ENCODE assay signal across 7 cellular contexts in the genomic region with DNA sequence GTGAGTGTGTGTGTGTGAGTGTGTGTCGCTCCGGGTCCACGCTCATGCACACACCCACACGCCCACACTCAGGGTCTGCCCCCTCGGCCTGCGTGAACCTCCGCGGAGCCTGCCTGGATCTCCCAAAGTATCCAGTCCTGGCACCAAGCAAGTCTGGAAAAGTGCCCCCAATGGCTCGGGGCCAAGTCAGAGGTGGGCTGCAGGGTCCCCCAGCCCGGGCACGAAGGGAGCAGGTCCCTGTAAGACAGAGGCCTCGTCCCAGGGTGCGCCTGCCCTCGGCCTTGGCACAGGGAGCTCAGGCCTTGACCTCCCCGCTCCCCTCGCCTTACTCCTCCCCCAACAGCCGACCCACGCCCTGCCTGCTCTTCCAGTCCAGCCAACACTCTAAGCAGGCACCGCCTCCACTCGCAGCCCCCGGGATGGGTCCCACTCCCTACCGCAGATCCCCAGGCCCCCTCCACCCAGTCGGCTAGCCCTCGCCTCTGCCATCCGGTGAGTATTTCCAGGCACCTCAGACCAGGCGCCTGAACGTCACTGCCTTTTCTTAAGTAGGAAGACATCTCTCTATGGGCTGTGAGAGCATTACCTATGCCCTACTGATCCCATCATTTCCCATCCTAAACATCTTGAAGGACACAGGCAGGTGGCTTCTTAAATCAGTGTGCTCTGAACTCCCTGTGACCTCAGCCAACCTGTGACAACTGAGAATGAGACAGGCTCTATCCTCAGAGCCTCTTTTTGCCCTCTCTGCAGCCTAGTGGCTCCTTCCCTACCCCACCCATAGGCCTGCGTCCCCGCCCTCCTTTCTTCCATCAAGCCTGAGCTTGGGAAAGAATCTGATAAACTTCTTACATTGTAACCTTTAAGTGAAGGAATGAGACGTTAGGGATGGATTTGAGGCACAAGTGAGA. TPM values are rescaled to one million over a fixed set of nuclear protein-coding genes. Genes with fewer than 3 reads are reported as not detected.
DNase-seq lines count a peak whose midpoint lies in the region; ATAC-seq and TF ChIP-seq lines count a peak whose summit lies in the region.

No MANE protein-coding gene starts in this region.

- peaks cover 7% of the 10 kb centered on the region; the same call in 1 of the 2 replicates for H3K36me3 ChIP-seq in GM23248 (ENCODE audit: low read depth)
- no peaks in the 10 kb centered on the region for H3K36me3 ChIP-seq in naive thymus-derived CD4-positive, alpha-beta T cell (ENCODE audit: control insufficient read depth in 2 of 3, insufficient read depth in 3 of 3, low read length in 3 of 3)

- DNase-seq in GM23248 (peak; percentile 72), RWPE1 (ENCODE audit: low spot score) (no peak)
- DNase-seq in naive thymus-derived CD4-positive, alpha-beta T cell = no peak
- no peak for DNase-seq in activated CD4-positive, alpha-beta T cell treated with anti-CD3 and anti-CD28 coated beads for 48 hours

- H3K9me2 ChIP-seq in GM23248 (ENCODE audit: insufficient read depth) = no peaks in the 10 kb centered on the region

- intact Hi-C loops in naive thymus-derived CD4-positive, alpha-beta T cell (cut with micrococcal nuclease) = no loop called here

- peak; percentile 63 for ATAC-seq in esophagus mucosa
- no peak for ATAC-seq in naive thymus-derived CD4-positive, alpha-beta T cell
- no peak for ATAC-seq in GM21526 (IDR thresholded peaks at IDR 0.05; ENCODE audit: low FRiP score, unreplicated experiment)
- no peak for ATAC-seq in GM18909 (IDR thresholded peaks at IDR 0.05; ENCODE audit: poor library complexity, unreplicated experiment)

- H3K9me3 Mint-ChIP-seq in naive thymus-derived CD4-positive, alpha-beta T cell = peaks cover 0 to 5% (median 0%) of the 10 kb centered on the region in 11 donors

- H3K4me3 ChIP-seq in GM23248 = peak overlapping the region; percentile 90
- H3K4me3 ChIP-seq in naive thymus-derived CD4-positive, alpha-beta T cell (ENCODE audit: low read length) = no peak overlapping the region

- 1% methylated on average over 27 to 28 of the region's 30 CpGs for WGBS in GM23248 (ENCODE audit: low coverage in 1 of 2, low lambda C conversion rate in 2 of 2, missing lambda C conversion rate in 2 of 2), 2 experiments

- peak overlapping the region in 4 of 9 donors; percentile 8 to 67 (median 23) for H3K27ac Mint-ChIP-seq in naive thymus-derived CD4-positive, alpha-beta T cell

- H3K27me3 ChIP-seq in GM23248 (replicated peaks; ENCODE audit: insufficient read depth) = no peaks in the 10 kb centered on the region
- no peaks in the 10 kb centered on the region for H3K27me3 ChIP-seq in naive thymus-derived CD4-positive, alpha-beta T cell (ENCODE audit: control insufficient read depth in 2 of 2, insufficient read depth in 2 of 2, low read length in 2 of 2)

- H2AFZ ChIP-seq in GM23248 = no peak overlapping the region

- H3K4me3 Mint-ChIP-seq in naive thymus-derived CD4-positive, alpha-beta T cell = peak overlapping the region; percentile 58 to 88 (median 76)

- H3K4me1 Mint-ChIP-seq in naive thymus-derived CD4-positive, alpha-beta T cell = peaks cover 7 to 24% (median 20%) of the 10 kb centered on the region in 7 donors

- H3K9me3 ChIP-seq in GM23248 (ENCODE audit: low read depth) = no peaks in the 10 kb centered on the region
- no peaks in the 10 kb centered on the region for H3K9me3 ChIP-seq in naive thymus-derived CD4-positive, alpha-beta T cell (ENCODE audit: control insufficient read depth in 2 of 3, low read length in 3 of 3)

- CTCF ChIA-PET in RWPE1 (lab: Yijun Ruan, JAX) = no interaction called here
- CTCF ChIA-PET in naive thymus-derived CD4-positive, alpha-beta T cell (lab: Charles Lee) = no interaction called here

- peaks cover 6% of the 10 kb centered on the region; the same call in 1 of the 2 replicates for H4K20me1 ChIP-seq in GM23248 (ENCODE audit: insufficient read depth)

- H3K27ac ChIP-seq in GM23248 (peak overlapping the region; percentile 97), RWPE1 (peak overlapping the region; percentile 84)
- no peak overlapping the region for H3K27ac ChIP-seq in naive thymus-derived CD4-positive, alpha-beta T cell (ENCODE audit: low read depth, low read length)

- H3K79me2 ChIP-seq in GM23248 (ENCODE audit: insufficient read depth) = peaks cover 56% of the 10 kb centered on the region

- H3K4me1 ChIP-seq in GM23248 (ENCODE audit: insufficient read depth) = peaks cover 50% of the 10 kb centered on the region
- H3K4me1 ChIP-seq in naive thymus-derived CD4-positive, alpha-beta T cell (ENCODE audit: control insufficient read depth in 2 of 2, insufficient read depth in 2 of 2, low read length in 2 of 2) = no peaks in the 10 kb centered on the region

- H3K36me3 Mint-ChIP-seq in naive thymus-derived CD4-positive, alpha-beta T cell = peaks cover 0 to 2% (median 0%) of the 10 kb centered on the region in 5 donors

- H3K9ac ChIP-seq in GM23248 = peak overlapping the region; percentile 100

- in situ Hi-C loops in GM23248 (cut with MboI) = no loop called here

- no peak for TF ChIP-seq CTCF in RWPE1 (conservative IDR thresholded peaks at IDR 0.05; ENCODE audit: low read depth)

- POLR2A ChIA-PET in RWPE1 (lab: Yijun Ruan, JAX; ENCODE audit: low non-redundant PET) = no interaction called here
- POLR2A ChIA-PET in naive thymus-derived CD4-positive, alpha-beta T cell (lab: Charles Lee) = no interaction called here

- peaks cover 0 to 25% (median 17%) of the 10 kb centered on the region in 5 donors for H3K27me3 Mint-ChIP-seq in naive thymus-derived CD4-positive, alpha-beta T cell

- peak overlapping the region; percentile 97 for H3K4me2 ChIP-seq in GM23248 (ENCODE audit: unreplicated experiment)

- H3F3A ChIP-seq in GM23248 (ENCODE audit: insufficient read depth) = peaks cover 41% of the 10 kb centered on the region

RNA-seq across cellular contexts. Expression of a gene that starts 0.7 kb away (rescaled TPM):
- 300 and 318 TPM in 2 replicates for total RNA-seq in GM23248 (2014; rRNA removed; shearing (Covaris generic))
- 237 and 238 TPM in 2 replicates for polyA plus RNA-seq in GM23248 (2016; fragmentation: Nextera tagmentation; extraction: Ambion mirVana)
- total RNA-seq in esophagus mucosa = 33.2 TPM
- total RNA-seq in naive thymus-derived CD4-positive, alpha-beta T cell = under 1 TPM in 3 of 5 experiments, not detected in 2; 0.56 to 0.83 (median 0.64) TPM
- not detected for polyA plus RNA-seq in naive thymus-derived CD4-positive, alpha-beta T cell

RNA-seq across cellular contexts. Expression of a gene that starts 11.7 kb away (rescaled TPM):
- total RNA-seq in GM23248 (2014; rRNA removed; shearing (Covaris generic)) = 0.76 and 3.4 TPM in 2 replicates
- 0.36 and 0.37 TPM in 2 replicates for polyA plus RNA-seq in GM23248 (2016; fragmentation: Nextera tagmentation; extraction: Ambion mirVana)
- 1.6 TPM for total RNA-seq in esophagus mucosa
- 1 to 10 TPM in 4 of 5 experiments, under 1 TPM in 1; 1.00 to 8.8 (median 1.9) TPM for total RNA-seq in naive thymus-derived CD4-positive, alpha-beta T cell
- not detected for polyA plus RNA-seq in naive thymus-derived CD4-positive, alpha-beta T cell

Comparison
In these comparisons a context has a peak if more than half of its experiments do, and no peak if none do; other contexts are left out.
1. RNA of a gene that starts 0.7 kb away (total RNA-seq): 300 to 318 TPM in GM23248 and 33.2 TPM in esophagus mucosa (single experiment); 0.56 to 0.83 TPM in naive thymus-derived CD4-positive, alpha-beta T cell; every median in the first group is over 10 times any median in the second.